Comparison of ENCODE assay signal across 12 cellular contexts in genomic region chr4:159003420-159004253, GRCh38.
DNase-seq lines count a peak whose midpoint lies in the region; ATAC-seq and TF ChIP-seq lines count a peak whose summit lies in the region.
"Had no signal": no experiment of that assay in that cellular context is flagged by ENCODE, and none has a peak within 500 bp of the region (broad histone marks: within the 10 kb centered on the region; RNA-seq: fewer than 3 reads in every experiment).

No MANE protein-coding gene starts in this region.

- no peak overlapping the region for H3K4me3 ChIP-seq in PC-9
- H3K4me3 ChIP-seq in fibroblast of the aortic adventitia (ENCODE audit: low read depth, low read length), result no peak overlapping the region
- H3K4me3 ChIP-seq: upper lobe of right lung had no signal

- POLR2A ChIA-PET in PC-9 (lab: Charles Lee; ENCODE audit: unreplicated experiment), result interaction anchor here (0.7 kb wide), 1 partner anchor 68 kb away, joined by 18 read pairs; no protein-coding TSS in a partner anchor

- CTCF ChIA-PET in PC-9 (lab: Charles Lee), result interaction anchor here (0.6 kb wide), 1 partner anchor 152 kb away, joined by 3 read pairs; no protein-coding TSS in a partner anchor

- H3K4me3 Mint-ChIP-seq in stimulated activated naive CD8-positive, alpha-beta T cell treated with anti-CD3 and anti-CD28 coated beads, Interleukin-15, amount 100 ng/mL, for 72 hours, result no peak overlapping the region
- H3K4me3 Mint-ChIP-seq: B cell had no signal

- H3K27ac Mint-ChIP-seq in stimulated activated naive CD8-positive, alpha-beta T cell treated with anti-CD3 and anti-CD28 coated beads, Interleukin-15, amount 100 ng/mL, for 72 hours, result no peak overlapping the region
- H3K27ac Mint-ChIP-seq: B cell, immature natural killer cell had no signal

- no peaks in the 10 kb centered on the region for H3K9me2 ChIP-seq in PC-9 (ENCODE audit: insufficient read depth)

- peaks cover 31% of the 10 kb centered on the region for H3K4me1 ChIP-seq in PC-9 (replicated peaks; ENCODE audit: insufficient read depth)
- H3K4me1 ChIP-seq: upper lobe of right lung had no signal

- no peaks in the 10 kb centered on the region for H3K79me2 ChIP-seq in PC-9 (ENCODE audit: low read depth)

- no peak overlapping the region for H3K4me2 ChIP-seq in PC-9

- no peaks in the 10 kb centered on the region for H3K9me3 ChIP-seq in PC-9 (ENCODE audit: insufficient read depth, low read depth)
- H3K9me3 ChIP-seq: upper lobe of right lung had no signal

- no TSS peak for BruUV-seq in PC-9 (replicated peaks; lab: Mats Ljungman, UMichigan)

- peaks cover 25% of the 10 kb centered on the region for H3K27me3 Mint-ChIP-seq in stimulated activated naive CD8-positive, alpha-beta T cell treated with anti-CD3 and anti-CD28 coated beads, Interleukin-15, amount 100 ng/mL, for 72 hours

- 0 out of 2 replicates have a peak overlapping the region, but pooled peaks have one; percentile 29 for H3K27ac ChIP-seq in PC-9
- H3K27ac ChIP-seq: upper lobe of right lung had no signal

- H3F3A ChIP-seq in PC-9 (ENCODE audit: insufficient read depth, low read depth), result peaks cover 12% of the 10 kb centered on the region; the same call in 1 of the 2 replicates

- H3K9me3 Mint-ChIP-seq in stimulated activated naive CD8-positive, alpha-beta T cell treated with anti-CD3 and anti-CD28 coated beads, Interleukin-15, amount 100 ng/mL, for 72 hours, result no peaks in the 10 kb centered on the region
- H3K9me3 Mint-ChIP-seq: immature natural killer cell had no signal

- H3K36me3 ChIP-seq in PC-9 (ENCODE audit: low read depth), result no peaks in the 10 kb centered on the region
- H3K36me3 ChIP-seq: upper lobe of right lung had no signal

- peaks cover 14% of the 10 kb centered on the region for H3K4me1 Mint-ChIP-seq in stimulated activated naive CD8-positive, alpha-beta T cell treated with anti-CD3 and anti-CD28 coated beads, Interleukin-15, amount 100 ng/mL, for 72 hours
- H3K4me1 Mint-ChIP-seq: B cell had no signal

- H4K20me1 ChIP-seq in PC-9 (ENCODE audit: insufficient read depth), result no peaks in the 10 kb centered on the region

- 0 out of 2 replicates have a peak overlapping the region, but pooled peaks have one; percentile 33 for H2AFZ ChIP-seq in PC-9

- peak; percentile 26 for ATAC-seq in stimulated activated naive CD8-positive, alpha-beta T cell treated with anti-CD3 and anti-CD28 coated beads, Interleukin-15, amount 100 ng/mL, for 72 hours
- ATAC-seq in stimulated activated naive CD8-positive, alpha-beta T cell treated with anti-CD3 and anti-CD28 coated beads, Interleukin-15, Interleukin-2, amounts not matched to agents 100 U/mL and 50 U/mL, for 24 hours, result no peak
- ATAC-seq: upper lobe of right lung had no signal

- intact Hi-C loops in PC-9 (cut with micrococcal nuclease; ENCODE audit: unreplicated experiment), result no loop called here

- H3K27me3 ChIP-seq in PC-9 (ENCODE audit: insufficient read depth, low read depth), result no peaks in the 10 kb centered on the region
- H3K27me3 ChIP-seq: upper lobe of right lung had no signal

- no peak for DNase-seq in stimulated activated naive CD8-positive, alpha-beta T cell treated with anti-CD3 and anti-CD28 coated beads, Interleukin-15, amount 100 ng/mL, for 72 hours
- no peak for DNase-seq in stimulated activated naive CD8-positive, alpha-beta T cell treated with anti-CD3 and anti-CD28 coated beads, Interleukin-15, Interleukin-2, amounts not matched to agents 100 U/mL and 50 U/mL, for 24 hours
- DNase-seq in PC-9, result no peak
- DNase-seq in fibroblast of the aortic adventitia (ENCODE audit: low read depth), result peak; percentile 47
- DNase-seq in activated CD4-positive, CD25-positive, alpha-beta regulatory T cell (lab: John Stamatoyannopoulos, UW), result no peak
- no peak for DNase-seq in SHP77 (lab: John Stamatoyannopoulos, UW)
- no peak for DNase-seq in activated effector memory CD4-positive, alpha-beta T cell treated with Interleukin-2 at 50 U/mL for 16 hours
- DNase-seq in NCI-H1694 (lab: John Stamatoyannopoulos, UW), result no peak
- DNase-seq: aorta, immature natural killer cell, upper lobe of right lung had no signal

- no peak for TF ChIP-seq CTCF in PC-9 (conservative IDR thresholded peaks at IDR 0.05)
- no peak for TF ChIP-seq CTCF in fibroblast of the aortic adventitia (IDR thresholded peaks at IDR 0.05; ENCODE audit: insufficient read depth, low read length)
